ENCODE assay signal across 1 cellular context in genomic region chr12:53208435-53208834, GRCh38.
TF ChIP-seq lines count a peak whose summit lies in the region.

No MANE protein-coding gene starts in this region.

TF ChIP-seq in WTC11, 78 proteins besides CTCF, POLR2A, EP300 and RAD21 (continued from another document):
- TF ChIP-seq AFF4 (CRISPR knock-in tag; IDR thresholded peaks at IDR 0.05; ENCODE audit: borderline replicate concordance): no peak
- TF ChIP-seq GABPB1 (CRISPR knock-in tag; IDR thresholded peaks at IDR 0.05): no peak
- TF ChIP-seq E2F5 (CRISPR knock-in tag; IDR thresholded peaks at IDR 0.05): no peak
- TF ChIP-seq JUN (CRISPR knock-in tag; IDR thresholded peaks at IDR 0.05): no peak
- no peak for TF ChIP-seq SOX15 (CRISPR knock-in tag; IDR thresholded peaks at IDR 0.05)
- no peak for TF ChIP-seq ZNF671 (CRISPR knock-in tag; IDR thresholded peaks at IDR 0.05)
- no peak for TF ChIP-seq FOXJ3 (CRISPR knock-in tag; IDR thresholded peaks at IDR 0.05; ENCODE audit: borderline replicate concordance)
